In genomic region chr3:172804323-172804722, GRCh38 we compare ENCODE assay signal across 24 cellular contexts. TPM values are rescaled to one million over a fixed set of nuclear protein-coding genes. Genes with fewer than 3 reads are reported as not detected.
DNase-seq lines count a peak whose midpoint lies in the region; ATAC-seq and TF ChIP-seq lines count a peak whose summit lies in the region.
"Had no signal": no experiment of that assay in that cellular context is flagged by ENCODE, and none has a peak within 500 bp of the region (broad histone marks: within the 10 kb centered on the region; RNA-seq: fewer than 3 reads in every experiment).

No MANE protein-coding gene starts in this region.

- no peaks in the 10 kb centered on the region for H3K9me2 ChIP-seq in SK-N-SH

- TF ChIP-seq RAD21 in SK-N-SH (IDR thresholded peaks at IDR 0.05; ENCODE audit: low read length): no peak

- intact Hi-C loops in upper lobe of right lung (cut with DNase I): no loop called here

- no peak for TF ChIP-seq EP300 in SK-N-SH (IDR thresholded peaks at IDR 0.05; ENCODE audit: borderline replicate concordance in 1 of 2, low read depth in 1 of 2, low read length in 1 of 2)

- H3K4me3 ChIP-seq in HEK293 (ENCODE audit: low read depth, low read length) (no peak overlapping the region), SK-N-SH (ENCODE audit: low read depth in 2 of 2, low read length in 1 of 2) (no peak overlapping the region), upper lobe of right lung (no peak overlapping the region)
- H3K4me3 ChIP-seq: A549; BLaER1 treated with 17β-estradiol and CSF1 and Interleukin-3, amounts not matched to agents 10 nM and 100 nM; GM23338 had no signal

- H3K4me1 Mint-ChIP-seq in mesothelial cell of epicardium: peaks cover 16% of the 10 kb centered on the region
- H3K4me1 Mint-ChIP-seq: CD14-positive monocyte, GM23338, H9 had no signal

- TF ChIP-seq CTCF in 22Rv1 (IDR thresholded peaks at IDR 0.05): no peak
- no peak for TF ChIP-seq CTCF in HEK293 (tag by site-specific recombination; IDR thresholded peaks at IDR 0.05)
- TF ChIP-seq CTCF in SK-N-SH (IDR thresholded peaks at IDR 0.05): no peak
- no peak for TF ChIP-seq CTCF in mesothelial cell of epicardium (IDR thresholded peaks at IDR 0.05; ENCODE audit: unreplicated experiment)
- TF ChIP-seq CTCF in upper lobe of right lung (IDR thresholded peaks at IDR 0.05): no peak

- H2AFZ ChIP-seq in SK-N-SH (ENCODE audit: low read depth): no peak overlapping the region
- H2AFZ ChIP-seq: GM23338 had no signal

- peak overlapping the region; percentile 35 for H3K27ac Mint-ChIP-seq in mesothelial cell of epicardium
- H3K27ac Mint-ChIP-seq: CD4-positive, alpha-beta T cell; GM23338; HFFc6 had no signal

- no peaks in the 10 kb centered on the region for H3K27me3 ChIP-seq in SK-N-SH (ENCODE audit: insufficient read depth)
- H3K27me3 ChIP-seq in upper lobe of right lung: no peaks in the 10 kb centered on the region
- H3K27me3 ChIP-seq: BE2C; BLaER1 treated with 17β-estradiol and CSF1 and Interleukin-3, amounts not matched to agents 10 nM and 100 nM had no signal

- no peak overlapping the region for H3K4me3 Mint-ChIP-seq in mesothelial cell of epicardium
- H3K4me3 Mint-ChIP-seq: CD14-positive monocyte; CD4-positive, alpha-beta T cell; GM23338; H9; HFFc6 had no signal

- peaks cover 3% of the 10 kb centered on the region; the same call in 1 of the 2 replicates for H3K79me2 ChIP-seq in SK-N-SH (ENCODE audit: insufficient read depth)

- H3K4me1 ChIP-seq in HEK293 (ENCODE audit: control insufficient read depth, insufficient read depth, low read length) (no peaks in the 10 kb centered on the region), SK-N-SH (ENCODE audit: control insufficient read depth in 1 of 2, insufficient read depth in 2 of 2, low read depth in 1 of 2, low read length in 1 of 2) (peaks cover 6 to 8% of the 10 kb centered on the region in 2 experiments; a peak in 3 of 4 replicates), upper lobe of right lung (no peaks in the 10 kb centered on the region)
- H3K4me1 ChIP-seq: A549; BLaER1 treated with 17β-estradiol and CSF1 and Interleukin-3, amounts not matched to agents 10 nM and 100 nM had no signal

- H3K9me3 ChIP-seq in HEK293 (ENCODE audit: control insufficient read depth, insufficient read depth, low read depth, low read length) (no peaks in the 10 kb centered on the region), SK-N-SH (0 out of 2 replicates have a peak, but pooled peaks cover 4% of the 10 kb centered on the region), upper lobe of right lung (no peaks in the 10 kb centered on the region)
- H3K9me3 ChIP-seq: A549; BE2C; BLaER1 treated with 17β-estradiol and CSF1 and Interleukin-3, amounts not matched to agents 10 nM and 100 nM had no signal

- DNase-seq in SK-N-SH (peak; percentile 3), mesothelial cell of epicardium (ENCODE audit: low spot score in 2 of 2, unreplicated experiment in 2 of 2) (no peak), upper lobe of right lung (no peak), NCI-H1105 (lab: John Stamatoyannopoulos, UW) (no peak)
- DNase-seq in activated T-cell treated with anti-CD3 and anti-CD28 coated beads, Interleukin-2, amount 50 U/mL, for 1 hour: no peak
- DNase-seq: 8988T; ACHN; AML-193; BE2C; CD4-positive, alpha-beta T cell; CD8-positive, alpha-beta memory T cell; DMS 273 treated with DMSO at 0.1 percent for 48 hours; DMS79; EL; GF-D8; H9; HFFc6 had no signal

- H4K20me1 ChIP-seq in SK-N-SH (ENCODE audit: insufficient read depth): no peaks in the 10 kb centered on the region
- H4K20me1 ChIP-seq: BLaER1 treated with 17β-estradiol and CSF1 and Interleukin-3, amounts not matched to agents 10 nM and 100 nM had no signal

- no peaks in the 10 kb centered on the region for H3K27me3 Mint-ChIP-seq in mesothelial cell of epicardium (ENCODE audit: low read depth)
- H3K27me3 Mint-ChIP-seq: CD4-positive, alpha-beta T cell; CD8-positive, alpha-beta memory T cell had no signal

- H3K36me3 Mint-ChIP-seq in mesothelial cell of epicardium: peaks cover 12% of the 10 kb centered on the region

- H3K27ac ChIP-seq in 22Rv1: 0 out of 2 replicates have a peak overlapping the region, but pooled peaks have one; percentile 7
- H3K27ac ChIP-seq in HEK293 (ENCODE audit: extremely low read depth, low read depth, low read length): no peak overlapping the region
- H3K27ac ChIP-seq in SK-N-SH (ENCODE audit: low read depth in 2 of 2, low read length in 1 of 2): no peak overlapping the region
- H3K27ac ChIP-seq in upper lobe of right lung: no peak overlapping the region
- H3K27ac ChIP-seq: A549; BLaER1 treated with 17β-estradiol and CSF1 and Interleukin-3, amounts not matched to agents 10 nM and 100 nM had no signal

- peaks cover 45% of the 10 kb centered on the region for H3F3A ChIP-seq in SK-N-SH (replicated peaks; ENCODE audit: insufficient read depth)

- H3K9ac ChIP-seq in SK-N-SH: no peak overlapping the region
- H3K9ac ChIP-seq: BLaER1 treated with 17β-estradiol and CSF1 and Interleukin-3, amounts not matched to agents 10 nM and 100 nM had no signal

- ATAC-seq in upper lobe of right lung: no peak
- ATAC-seq: A549, GM23338, HCT116 had no signal

- CTCF ChIA-PET in HEK293 (lab: Yijun Ruan, JAX) (no interaction called here), SK-N-SH (lab: Yijun Ruan, JAX) (interaction anchor here (1.1 kb wide), 1 partner anchor 131 kb away, joined by 6 read pairs; no protein-coding TSS in a partner anchor)

- WGBS in SK-N-SH (ENCODE audit: low lambda C conversion rate): 65% methylated on average over 1 of the region's 1 CpG

- no peak overlapping the region for H3K4me2 ChIP-seq in SK-N-SH
- H3K4me2 ChIP-seq: A549; BLaER1 treated with 17β-estradiol and CSF1 and Interleukin-3, amounts not matched to agents 10 nM and 100 nM; GM23338 had no signal

- POLR2A ChIA-PET in HEK293 (lab: Yijun Ruan, JAX) (interaction anchor here (0.6 kb wide), 1 partner anchor 70 kb away, joined by 4 read pairs; no protein-coding TSS in a partner anchor), SK-N-SH (lab: Yijun Ruan, JAX) (no interaction called here)

- H3K9me3 Mint-ChIP-seq in mesothelial cell of epicardium: peaks cover 4% of the 10 kb centered on the region
- H3K9me3 Mint-ChIP-seq: CD14-positive monocyte; CD4-positive, alpha-beta T cell; CD8-positive, alpha-beta memory T cell; GM23338; H9; HFFc6 had no signal

- peaks cover 4 to 40% of the 10 kb centered on the region in 2 experiments for H3K36me3 ChIP-seq in HEK293 (ENCODE audit: control insufficient read depth in 2 of 2, insufficient read depth in 1 of 2, low read length in 2 of 2)
- H3K36me3 ChIP-seq in SK-N-SH (replicated peaks in 1 of 2; ENCODE audit: control insufficient read depth in 1 of 2, insufficient read depth in 2 of 2, low read length in 1 of 2): peaks cover 48 to 54% of the 10 kb centered on the region in 2 experiments
- H3K36me3 ChIP-seq in upper lobe of right lung: no peaks in the 10 kb centered on the region

TF ChIP-seq in HEK293, 187 proteins besides CTCF, POLR2A, EP300 and RAD21:
- TF ChIP-seq PRDM6 (tag by site-specific recombination; IDR thresholded peaks at IDR 0.05) (peak; percentile 71), BCL11B (tag by site-specific recombination; IDR thresholded peaks at IDR 0.05; ENCODE audit: low read depth) (no peak)

TF ChIP-seq in SK-N-SH, 30 proteins besides CTCF, POLR2A, EP300 and RAD21:
- TF ChIP-seq GATA2 (CRISPR knock-in tag; IDR thresholded peaks at IDR 0.05) (peak; percentile 36; the same call in 1 of the 2 replicates), FOXJ3 (CRISPR knock-in tag; IDR thresholded peaks at IDR 0.05) (no peak)

RNA-seq across cellular contexts. Expression of gene ECT2, which starts 53.8 kb away (rescaled TPM):
- polyA plus RNA-seq in SK-N-SH (2012; rRNA removed): 8.6 and 12.0 TPM in 2 replicates
- 15.2 and 16.4 TPM in 2 replicates for polyA plus RNA-seq in SK-N-SH (2012; cell fraction: cytosol; rRNA removed)
- polyA plus RNA-seq in SK-N-SH (2012; cell fraction: nucleus; rRNA removed): 6.3 and 12.8 TPM in 2 replicates
- total RNA-seq in mesothelial cell of epicardium: 20.9 to 22.6 TPM (median 21.9 TPM) in 3 replicates
- total RNA-seq in upper lobe of right lung: 12.2 TPM
